15 cellular contexts compared by ENCODE assay signal in the genomic region with DNA sequence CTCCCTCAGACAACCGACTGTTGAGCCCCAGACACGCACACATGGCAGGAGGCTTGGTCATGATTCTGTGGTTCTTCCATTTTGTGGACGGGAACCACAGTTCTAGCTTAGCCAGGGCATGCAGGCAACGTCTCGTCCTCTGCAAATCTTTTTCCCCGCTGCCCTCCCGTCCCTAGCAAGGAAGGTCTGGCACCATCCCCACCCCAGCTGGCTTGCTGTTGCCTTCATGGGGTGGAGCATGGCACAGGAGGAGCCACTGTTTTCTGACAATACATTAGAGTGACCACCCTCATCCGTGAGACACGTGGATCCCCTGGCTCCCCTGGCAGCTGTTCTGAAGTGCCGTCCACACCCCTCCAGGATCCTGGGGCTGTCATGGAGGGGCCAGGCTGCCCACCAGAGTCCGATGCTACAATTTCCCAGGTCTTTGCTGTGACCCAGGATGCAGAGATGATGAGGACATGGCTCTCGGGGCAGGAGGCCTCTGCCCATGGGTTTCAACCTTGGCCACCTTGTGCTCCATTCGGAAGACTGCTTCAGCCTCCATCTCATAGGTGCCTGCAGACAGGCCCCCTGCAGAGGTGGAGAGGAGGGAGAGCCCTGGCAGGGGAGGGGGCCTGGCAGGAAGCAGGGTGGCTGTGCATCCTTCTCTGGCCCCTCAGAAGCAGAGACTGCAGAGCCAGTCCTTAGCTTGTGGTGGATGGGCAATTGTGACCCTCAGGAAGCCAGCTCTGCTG.
DNase-seq lines count a peak whose midpoint lies in the region; ATAC-seq and TF ChIP-seq lines count a peak whose summit lies in the region.
"Had no signal": no experiment of that assay in that cellular context is flagged by ENCODE, and none has a peak within 500 bp of the region (broad histone marks: within the 10 kb centered on the region; RNA-seq: fewer than 3 reads in every experiment).

No MANE protein-coding gene starts in this region.

- no peaks in the 10 kb centered on the region for H3K27me3 ChIP-seq in upper lobe of right lung
- H3K27me3 ChIP-seq: BLaER1 treated with 17β-estradiol and CSF1 and Interleukin-3, amounts not matched to agents 10 nM and 100 nM had no signal

- H3K36me3 Mint-ChIP-seq in activated T-cell treated with anti-CD3 and anti-CD28 coated beads, Interleukin-2, amount 50 U/mL, for 24 hours (ENCODE audit: low read depth): no peaks in the 10 kb centered on the region
- H3K36me3 Mint-ChIP-seq in chondrocyte (ENCODE audit: low read depth): peaks cover 1% of the 10 kb centered on the region
- H3K36me3 Mint-ChIP-seq: CD8-positive, alpha-beta T cell had no signal

- TF ChIP-seq CTCF in chondrocyte (IDR thresholded peaks at IDR 0.05) (no peak), upper lobe of right lung (IDR thresholded peaks at IDR 0.05) (no peak)

- no peaks in the 10 kb centered on the region for H3K9me3 ChIP-seq in upper lobe of right lung
- H3K9me3 ChIP-seq: BLaER1 treated with 17β-estradiol and CSF1 and Interleukin-3, amounts not matched to agents 10 nM and 100 nM had no signal

- no peaks in the 10 kb centered on the region for H3K27me3 Mint-ChIP-seq in activated T-cell treated with anti-CD3 and anti-CD28 coated beads, Interleukin-2, amount 50 U/mL, for 24 hours
- H3K27me3 Mint-ChIP-seq in chondrocyte (ENCODE audit: low read depth): no peaks in the 10 kb centered on the region
- H3K27me3 Mint-ChIP-seq: B cell had no signal

- H3K4me3 ChIP-seq in upper lobe of right lung: no peak overlapping the region
- H3K4me3 ChIP-seq: BLaER1 treated with 17β-estradiol and CSF1 and Interleukin-3, amounts not matched to agents 10 nM and 100 nM; GM23338 had no signal

- no peak for ATAC-seq in upper lobe of right lung
- ATAC-seq in HG02840 (IDR thresholded peaks at IDR 0.05; ENCODE audit: low FRiP score, unreplicated experiment): no peak
- ATAC-seq: CD8-positive, alpha-beta T cell; GM23338 had no signal

- no peak overlapping the region for H3K27ac ChIP-seq in upper lobe of right lung
- H3K27ac ChIP-seq: BLaER1 treated with 17β-estradiol and CSF1 and Interleukin-3, amounts not matched to agents 10 nM and 100 nM had no signal

- no peaks in the 10 kb centered on the region for H3K36me3 ChIP-seq in upper lobe of right lung
- H3K36me3 ChIP-seq: BLaER1 treated with 17β-estradiol and CSF1 and Interleukin-3, amounts not matched to agents 10 nM and 100 nM had no signal

- no peak overlapping the region for H3K27ac Mint-ChIP-seq in activated T-cell treated with anti-CD3 and anti-CD28 coated beads, Interleukin-2, amount 50 U/mL, for 24 hours
- no peak overlapping the region for H3K27ac Mint-ChIP-seq in chondrocyte (ENCODE audit: unreplicated experiment)
- H3K27ac Mint-ChIP-seq: B cell; CD8-positive, alpha-beta T cell; GM23338 had no signal

- DNase-seq in activated T-cell treated with anti-CD3 and anti-CD28 coated beads, Interleukin-2, amount 50 U/mL, for 24 hours: peak; percentile 17
- DNase-seq in activated T-cell treated with anti-CD3 and anti-CD28 coated beads, Interleukin-2, amount 50 U/mL, for 48 hours: no peak
- peak; percentile 40 for DNase-seq in chondrocyte (ENCODE audit: low spot score)
- DNase-seq in mesenteric fat pad (ENCODE audit: low spot score): peak; percentile 41
- peak; percentile 53 for DNase-seq in upper lobe of right lung
- no peak for DNase-seq in HuH-7.5 (ENCODE audit: low spot score)
- DNase-seq in HUDEP-2 (lab: John Stamatoyannopoulos, UW; ENCODE audit: unreplicated experiment in 76 of 76): no peak
- DNase-seq: Calu3, GF-D8, H7 had no signal

- intact Hi-C loops in upper lobe of right lung (cut with DNase I): no loop called here

- H3K4me3 Mint-ChIP-seq in activated T-cell treated with anti-CD3 and anti-CD28 coated beads, Interleukin-2, amount 50 U/mL, for 24 hours: no peak overlapping the region
- H3K4me3 Mint-ChIP-seq in chondrocyte (ENCODE audit: unreplicated experiment): no peak overlapping the region
- H3K4me3 Mint-ChIP-seq: B cell; CD8-positive, alpha-beta T cell; GM23338 had no signal

- H3K4me1 ChIP-seq in upper lobe of right lung: no peaks in the 10 kb centered on the region

- H3K9me3 Mint-ChIP-seq in activated T-cell treated with anti-CD3 and anti-CD28 coated beads, Interleukin-2, amount 50 U/mL, for 24 hours: peaks cover 2% of the 10 kb centered on the region
- H3K9me3 Mint-ChIP-seq in chondrocyte (ENCODE audit: low read depth): peaks cover 51% of the 10 kb centered on the region

- no peaks in the 10 kb centered on the region for H3K4me1 Mint-ChIP-seq in activated T-cell treated with anti-CD3 and anti-CD28 coated beads, Interleukin-2, amount 50 U/mL, for 24 hours (ENCODE audit: low read depth)
- H3K4me1 Mint-ChIP-seq in chondrocyte (ENCODE audit: low read depth): no peaks in the 10 kb centered on the region
- H3K4me1 Mint-ChIP-seq: B cell, GM23338 had no signal

Comparison
In these comparisons a context has a peak if more than half of its experiments do, and no peak if none do; other contexts are left out.
1. DNase-seq: peak in activated T-cell treated with anti-CD3 and anti-CD28 coated beads, Interleukin-2, amount 50 U/mL, for 24 hours (single experiment), chondrocyte (single experiment), mesenteric fat pad (single experiment) and upper lobe of right lung (single experiment); none in activated T-cell treated with anti-CD3 and anti-CD28 coated beads, Interleukin-2, amount 50 U/mL, for 48 hours (0 of 2), HuH-7.5 (single experiment) and HUDEP-2 (0 of 76).